In genomic region chr9:83965350-83966208, GRCh38 we compare ENCODE assay signal across 1 cellular context.
TF ChIP-seq lines count a peak whose summit lies in the region.

No MANE protein-coding gene starts in this region.

TF ChIP-seq in WTC11, 78 proteins besides CTCF, POLR2A, EP300 and RAD21 (continued from another document):
- TF ChIP-seq E2F5 (CRISPR knock-in tag; IDR thresholded peaks at IDR 0.05) (no peak), TEAD1 (CRISPR knock-in tag; IDR thresholded peaks at IDR 0.05) (no peak), FOXJ3 (CRISPR knock-in tag; IDR thresholded peaks at IDR 0.05; ENCODE audit: borderline replicate concordance) (no peak), JUN (CRISPR knock-in tag; IDR thresholded peaks at IDR 0.05) (no peak)
